1 cellular context compared by ENCODE assay signal in genomic region chr16:25257504-25257955, GRCh38.
TF ChIP-seq lines count a peak whose summit lies in the region.

TSS of gene ZKSCAN2 (minus strand) at chr16:25257845. CDS start at chr16:25257127, 718 bp downstream.

TF ChIP-seq in HepG2, 621 proteins besides CTCF, POLR2A, EP300 and RAD21 (continued from another document and continues in another):
- TF ChIP-seq ZKSCAN1 (IDR thresholded peaks at IDR 0.05; ENCODE audit: low read length) (no peak), EED (CRISPR knock-in tag; IDR thresholded peaks at IDR 0.05) (no peak), TBP (CRISPR knock-in tag; IDR thresholded peaks at IDR 0.05) (0 out of 2 replicates have a peak, but pooled peaks have one; percentile 42), ZBTB46 (CRISPR knock-in tag; IDR thresholded peaks at IDR 0.05; ENCODE audit: borderline replicate concordance) (no peak; the same call in 1 of the 2 replicates), ATF2 (CRISPR knock-in tag; IDR thresholded peaks at IDR 0.05) (no peak), ZNF660 (CRISPR knock-in tag; IDR thresholded peaks at IDR 0.05; ENCODE audit: borderline replicate concordance, low read depth) (no peak), WIZ (CRISPR knock-in tag; IDR thresholded peaks at IDR 0.05) (no peak), SCMH1 (CRISPR knock-in tag; IDR thresholded peaks at IDR 0.05; ENCODE audit: borderline replicate concordance) (no peak), ZNF350 (CRISPR knock-in tag; IDR thresholded peaks at IDR 0.05; ENCODE audit: borderline replicate concordance, low read depth) (no peak), HDAC1 (CRISPR knock-in tag; IDR thresholded peaks at IDR 0.05) (no peak; the same call in none of the 2 replicates), ZNF740 (CRISPR knock-in tag; IDR thresholded peaks at IDR 0.05) (peak; percentile 63), ZBTB4 (CRISPR knock-in tag; IDR thresholded peaks at IDR 0.05; ENCODE audit: borderline replicate concordance) (no peak), THAP11 (CRISPR knock-in tag; IDR thresholded peaks at IDR 0.05) (no peak; the same call in none of the 2 replicates), SMARCC2 (IDR thresholded peaks at IDR 0.05) (no peak), UBTF (CRISPR knock-in tag; IDR thresholded peaks at IDR 0.05) (no peak), PLSCR1 (CRISPR knock-in tag; IDR thresholded peaks at IDR 0.05; ENCODE audit: borderline replicate concordance) (no peak), PBX3 (CRISPR knock-in tag; IDR thresholded peaks at IDR 0.05; ENCODE audit: borderline replicate concordance) (peak; percentile 87; the same call in 1 of the 2 replicates), AKNA (CRISPR knock-in tag; IDR thresholded peaks at IDR 0.05; ENCODE audit: borderline replicate concordance) (no peak), ZNF547 (CRISPR knock-in tag; IDR thresholded peaks at IDR 0.05) (no peak), ZNF703 (CRISPR knock-in tag; IDR thresholded peaks at IDR 0.05; ENCODE audit: borderline replicate concordance) (no peak; the same call in 1 of the 2 replicates), ZBTB1 (CRISPR knock-in tag; IDR thresholded peaks at IDR 0.05; ENCODE audit: borderline replicate concordance) (no peak), ZGPAT (CRISPR knock-in tag; IDR thresholded peaks at IDR 0.05) (peak; percentile 91), TIGD3 (CRISPR knock-in tag; IDR thresholded peaks at IDR 0.05; ENCODE audit: borderline replicate concordance) (no peak), ZFP91 (CRISPR knock-in tag; IDR thresholded peaks at IDR 0.05; ENCODE audit: borderline replicate concordance) (peak; percentile 75), ZNF460 (CRISPR knock-in tag; IDR thresholded peaks at IDR 0.05; ENCODE audit: borderline replicate concordance) (no peak), HHEX (CRISPR knock-in tag; IDR thresholded peaks at IDR 0.05) (no peak), PAF1 (CRISPR knock-in tag; IDR thresholded peaks at IDR 0.05) (no peak)
